In the genomic region with DNA sequence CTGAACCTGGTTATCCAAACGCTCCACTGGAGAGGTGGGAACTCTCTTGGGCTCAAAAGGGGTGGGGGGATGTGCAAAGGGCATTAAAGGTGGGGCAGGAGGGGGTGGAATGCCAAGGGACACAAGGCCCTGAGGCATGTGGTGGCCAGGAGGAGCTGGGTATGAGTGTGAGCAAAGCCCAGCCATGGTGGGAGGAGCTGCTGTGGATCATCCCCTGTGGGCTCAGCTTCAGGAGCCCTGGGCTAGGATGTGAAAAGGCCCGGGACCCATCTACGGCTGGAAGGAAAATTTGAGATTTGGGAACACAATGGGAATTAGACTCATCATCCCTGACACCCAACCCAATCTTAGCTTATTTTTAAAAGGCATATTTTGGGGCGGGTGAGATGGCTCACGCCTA, we compare ENCODE assay signal across 1 cellular context.
TF ChIP-seq lines count a peak whose summit lies in the region.

No MANE protein-coding gene starts in this region.

TF ChIP-seq in IMR-90, 13 proteins besides CTCF, POLR2A, EP300 and RAD21:
- TF ChIP-seq, protein P1, sequence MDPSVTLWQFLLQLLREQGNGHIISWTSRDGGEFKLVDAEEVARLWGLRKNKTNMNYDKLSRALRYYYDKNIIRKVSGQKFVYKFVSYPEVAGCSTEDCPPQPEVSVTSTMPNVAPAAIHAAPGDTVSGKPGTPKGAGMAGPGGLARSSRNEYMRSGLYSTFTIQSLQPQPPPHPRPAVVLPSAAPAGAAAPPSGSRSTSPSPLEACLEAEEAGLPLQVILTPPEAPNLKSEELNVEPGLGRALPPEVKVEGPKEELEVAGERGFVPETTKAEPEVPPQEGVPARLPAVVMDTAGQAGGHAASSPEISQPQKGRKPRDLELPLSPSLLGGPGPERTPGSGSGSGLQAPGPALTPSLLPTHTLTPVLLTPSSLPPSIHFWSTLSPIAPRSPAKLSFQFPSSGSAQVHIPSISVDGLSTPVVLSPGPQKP (IDR thresholded peaks at IDR 0.05; ENCODE audit: borderline replicate concordance, low read depth, low read length), result no peak
- TF ChIP-seq RCOR1 (IDR thresholded peaks at IDR 0.05; ENCODE audit: insufficient replicate concordance, low read length) (no peak), RFX5 (IDR thresholded peaks at IDR 0.05; ENCODE audit: low read depth, low read length) (no peak), CEBPB (IDR thresholded peaks at IDR 0.05; ENCODE audit: low read depth, low read length) (no peak), MAZ (IDR thresholded peaks at IDR 0.05; ENCODE audit: borderline replicate concordance, low read depth, low read length) (no peak), FOS (IDR thresholded peaks at IDR 0.05; ENCODE audit: low read depth, low read length) (no peak), BHLHE40 (IDR thresholded peaks at IDR 0.05; ENCODE audit: low read depth, low read length) (no peak), MXI1 (IDR thresholded peaks at IDR 0.05; ENCODE audit: borderline replicate concordance, low read depth, low read length) (no peak), MAFK (IDR thresholded peaks at IDR 0.05; ENCODE audit: low read depth, low read length) (no peak), SMC3 (IDR thresholded peaks at IDR 0.05; ENCODE audit: low read depth, low read length) (no peak), NFE2L2 (IDR thresholded peaks at IDR 0.05; ENCODE audit: low read depth, low read length) (no peak), CHD1 (IDR thresholded peaks at IDR 0.05; ENCODE audit: low read depth, low read length) (no peak)
- TF ChIP-seq, protein P2, sequence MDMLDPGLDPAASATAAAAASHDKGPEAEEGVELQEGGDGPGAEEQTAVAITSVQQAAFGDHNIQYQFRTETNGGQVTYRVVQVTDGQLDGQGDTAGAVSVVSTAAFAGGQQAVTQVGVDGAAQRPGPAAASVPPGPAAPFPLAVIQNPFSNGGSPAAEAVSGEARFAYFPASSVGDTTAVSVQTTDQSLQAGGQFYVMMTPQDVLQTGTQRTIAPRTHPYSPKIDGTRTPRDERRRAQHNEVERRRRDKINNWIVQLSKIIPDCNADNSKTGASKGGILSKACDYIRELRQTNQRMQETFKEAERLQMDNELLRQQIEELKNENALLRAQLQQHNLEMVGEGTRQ (IDR thresholded peaks at IDR 0.05; ENCODE audit: low read depth, low read length), result no peak
